Comparison of ENCODE assay signal across 20 cellular contexts in the genomic region with DNA sequence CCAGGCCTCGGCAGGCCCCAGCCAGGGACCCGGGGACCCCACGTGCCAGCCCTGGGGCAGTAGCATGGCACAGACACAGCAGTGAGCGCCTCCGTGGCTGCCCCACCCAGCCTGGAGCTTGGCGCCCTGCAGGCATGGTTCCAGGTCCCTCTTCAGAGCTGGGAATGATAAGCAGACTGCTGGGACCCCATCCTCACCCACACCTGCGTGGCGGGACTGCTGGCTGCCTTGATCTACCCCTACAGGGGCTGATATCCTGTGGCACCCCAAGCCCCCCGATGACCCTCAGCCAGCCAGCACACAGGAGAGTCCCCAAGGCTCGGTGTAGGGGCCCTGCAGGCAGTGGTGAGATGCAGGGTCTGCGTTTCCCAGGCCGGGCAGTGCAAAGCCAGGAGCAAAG. TPM values are rescaled to one million over a fixed set of nuclear protein-coding genes. Genes with fewer than 3 reads are reported as not detected.
DNase-seq lines count a peak whose midpoint lies in the region; ATAC-seq, FAIRE-seq and TF ChIP-seq lines count a peak whose summit lies in the region.
"Had no signal": no experiment of that assay in that cellular context is flagged by ENCODE, and none has a peak within 500 bp of the region (broad histone marks: within the 10 kb centered on the region; RNA-seq: fewer than 3 reads in every experiment).

No MANE protein-coding gene starts in this region.

- H3K9me3 ChIP-seq in BLaER1 treated with 17β-estradiol and CSF1 and Interleukin-3, amounts not matched to agents 10 nM and 100 nM (replicated peaks in 1 of 11), result no peaks in the 10 kb centered on the region
- no peaks in the 10 kb centered on the region for H3K9me3 ChIP-seq in kidney (ENCODE audit: control insufficient read depth in 1 of 2, low read length in 2 of 2)
- H3K9me3 ChIP-seq: HAP-1 had no signal

- peaks cover 17 to 98% (median 97%) of the 10 kb centered on the region in 10 experiments for H3K4me1 ChIP-seq in BLaER1 treated with 17β-estradiol and CSF1 and Interleukin-3, amounts not matched to agents 10 nM and 100 nM
- no peaks in the 10 kb centered on the region for H3K4me1 ChIP-seq in kidney (ENCODE audit: control insufficient read depth in 1 of 2, insufficient read depth in 1 of 2, low read depth in 1 of 2, low read length in 2 of 2)
- H3K4me1 ChIP-seq: HAP-1 had no signal

- H3K4me3 Mint-ChIP-seq in chondrocyte (ENCODE audit: unreplicated experiment), result no peak overlapping the region
- H3K4me3 Mint-ChIP-seq: B cell; CD4-positive, alpha-beta memory T cell; GM23338; HFFc6 had no signal

- peak overlapping the region in 9 of 11 experiments; percentile 1 to 99 (median 96); a peak in 16 of 22 replicates for H3K4me2 ChIP-seq in BLaER1 treated with 17β-estradiol and CSF1 and Interleukin-3, amounts not matched to agents 10 nM and 100 nM
- H3K4me2 ChIP-seq: GM23338 had no signal

- no peak overlapping the region for H3K4me3 ChIP-seq in BLaER1 treated with 17β-estradiol and CSF1 and Interleukin-3, amounts not matched to agents 10 nM and 100 nM
- no peak overlapping the region for H3K4me3 ChIP-seq in kidney (ENCODE audit: low read length in 2 of 2)
- H3K4me3 ChIP-seq: GM23338, HAP-1 had no signal

- no peak overlapping the region for H3K27ac ChIP-seq in BLaER1 treated with 17β-estradiol and CSF1 and Interleukin-3, amounts not matched to agents 10 nM and 100 nM
- H3K27ac ChIP-seq in kidney (ENCODE audit: low read depth in 2 of 2, low read length in 2 of 2), result no peak overlapping the region

- no peaks in the 10 kb centered on the region for H3K9me3 Mint-ChIP-seq in chondrocyte (ENCODE audit: low read depth)
- H3K9me3 Mint-ChIP-seq: CD4-positive, alpha-beta memory T cell; HFFc6 had no signal

- H3K27me3 ChIP-seq in BLaER1 treated with 17β-estradiol and CSF1 and Interleukin-3, amounts not matched to agents 10 nM and 100 nM, result peaks cover 8 to 38% (median 11%) of the 10 kb centered on the region in 11 experiments

- no peak for TF ChIP-seq CTCF in chondrocyte (IDR thresholded peaks at IDR 0.05)
- no peak for TF ChIP-seq CTCF in kidney (IDR thresholded peaks at IDR 0.05; ENCODE audit: borderline replicate concordance, extremely low read depth, insufficient read depth)

- no peaks in the 10 kb centered on the region for H3K36me3 Mint-ChIP-seq in chondrocyte (ENCODE audit: low read depth)
- H3K36me3 Mint-ChIP-seq: CD4-positive, alpha-beta memory T cell had no signal

- peak; percentile 87 for DNase-seq in chondrocyte (ENCODE audit: low spot score)
- peak; percentile 63 for DNase-seq in kidney
- DNase-seq in ACHN, result no peak
- no peak for DNase-seq in SHP77 treated with DMSO at 0.1 percent for 48 hours (lab: John Stamatoyannopoulos, UW)
- DNase-seq: C1 segment of cervical spinal cord, Calu3, COR-L47, DMS53, DMS79 treated with DMSO at 0.1 percent for 48 hours, GF-D8, HFFc6 had no signal

- peak overlapping the region in 1 of 11 experiments; percentile 41; a peak in 1 of 22 replicates for H3K9ac ChIP-seq in BLaER1 treated with 17β-estradiol and CSF1 and Interleukin-3, amounts not matched to agents 10 nM and 100 nM
- H3K9ac ChIP-seq in kidney (ENCODE audit: low read length in 2 of 2), result no peak overlapping the region

- FAIRE-seq in kidney (lab: Jason Lieb, UNC), result no peak
- FAIRE-seq: GM12891, GM18507, H54 had no signal

- in situ Hi-C loops in ACHN (cut with HindIII; ENCODE audit: low pct_ligation_motif_present, low pct_unique_long_range_greater_than_20kb, low sequenced_read_pairs), result no loop called here

- H3K27me3 Mint-ChIP-seq in chondrocyte (ENCODE audit: low read depth), result peaks cover 43% of the 10 kb centered on the region

- no peak overlapping the region for H3K27ac Mint-ChIP-seq in chondrocyte (ENCODE audit: unreplicated experiment)
- H3K27ac Mint-ChIP-seq: B cell; CD4-positive, alpha-beta memory T cell; HFFc6 had no signal

- no peaks in the 10 kb centered on the region for H3K36me3 ChIP-seq in BLaER1 treated with 17β-estradiol and CSF1 and Interleukin-3, amounts not matched to agents 10 nM and 100 nM
- no peaks in the 10 kb centered on the region for H3K36me3 ChIP-seq in kidney (ENCODE audit: control insufficient read depth in 1 of 2, insufficient read depth in 2 of 2, low read length in 2 of 2)
- H3K36me3 ChIP-seq: HAP-1 had no signal

- intact Hi-C loops in kidney (cut with DNase I), result no loop called here

- no peak for ATAC-seq in HG03342 (IDR thresholded peaks at IDR 0.05; ENCODE audit: unreplicated experiment)

- peaks cover 0 to 62% (median 0%) of the 10 kb centered on the region in 11 experiments; a peak in 7 of 22 replicates for H4K20me1 ChIP-seq in BLaER1 treated with 17β-estradiol and CSF1 and Interleukin-3, amounts not matched to agents 10 nM and 100 nM

- no peaks in the 10 kb centered on the region for H3K4me1 Mint-ChIP-seq in chondrocyte (ENCODE audit: low read depth)
- H3K4me1 Mint-ChIP-seq: B cell; CD4-positive, alpha-beta memory T cell had no signal

RNA-seq across cellular contexts. Expression of gene YTHDF1, which starts 47.1 kb away (rescaled TPM):
- total RNA-seq in chondrocyte, result 39.1 to 43.6 TPM (median 41.3 TPM) in 3 replicates
- total RNA-seq in kidney, result 43.1 TPM
- polyA plus RNA-seq in kidney (ENCODE audit: insufficient read depth, low read depth, low replicate concordance), result 21.9 TPM

Comparison
In these comparisons a context has a peak if more than half of its experiments do, and no peak if none do; other contexts are left out.
1. DNase-seq: peak in chondrocyte (single experiment) and kidney (single experiment); none in ACHN (single experiment) and SHP77 treated with DMSO at 0.1 percent for 48 hours (single experiment).